ENCODE assay signal across 33 cellular contexts in genomic region chr14:42045393-42045792, GRCh38.
"Had no signal": no experiment of that assay in that cellular context is flagged by ENCODE, and none has a peak within 500 bp of the region (broad histone marks: within the 10 kb centered on the region; RNA-seq: fewer than 3 reads in every experiment).

No MANE protein-coding gene starts in this region.

- H3K4me1 ChIP-seq: adrenal gland, ascending aorta, breast epithelium, gastroesophageal sphincter, heart right ventricle had no signal

- H3K27ac Mint-ChIP-seq: activated CD4-positive, alpha-beta memory T cell treated with anti-CD3 and anti-CD28 coated beads, Interleukin-2, amount 10 ng/mL, durations not matched to agents 7 days and 5 days; activated CD4-positive, alpha-beta T cell treated with anti-CD3 and anti-CD28 coated beads, Interleukin-2, amount 10 ng/mL, durations not matched to agents 7 days and 5 days; activated naive CD8-positive, alpha-beta T cell; activated T-helper 17 cell treated with anti-CD3 and anti-CD28 coated beads, Interleukin-2, amount 50 U/mL, for 72 hours; brain; dendritic cell treated with granulocyte-macrophage colony-stimulating factor and Interleukin-4, amounts not matched to agents 40 ng/mL and 50 ng/mL, for 4 days; endodermal cell; WTC11 had no signal

- H3K9me3 ChIP-seq: adrenal gland, ascending aorta, gastroesophageal sphincter had no signal

- H2AFZ ChIP-seq: hepatocyte had no signal

- H3K36me3 Mint-ChIP-seq: activated naive CD8-positive, alpha-beta T cell; brain; WTC11 had no signal

- H3K4me1 Mint-ChIP-seq: activated CD4-positive, alpha-beta memory T cell treated with anti-CD3 and anti-CD28 coated beads, Interleukin-2, amount 10 ng/mL, durations not matched to agents 7 days and 5 days; activated CD4-positive, alpha-beta T cell treated with anti-CD3 and anti-CD28 coated beads, Interleukin-2, amount 10 ng/mL, durations not matched to agents 7 days and 5 days; activated T-helper 17 cell treated with anti-CD3 and anti-CD28 coated beads, Interleukin-2, amount 50 U/mL, for 72 hours; brain; endodermal cell had no signal

- H3K27me3 Mint-ChIP-seq: activated CD4-positive, alpha-beta memory T cell treated with anti-CD3 and anti-CD28 coated beads, Interleukin-2, amount 10 ng/mL, durations not matched to agents 7 days and 5 days; activated CD4-positive, alpha-beta T cell treated with anti-CD3 and anti-CD28 coated beads, Interleukin-2, amount 10 ng/mL, durations not matched to agents 7 days and 5 days; activated naive CD8-positive, alpha-beta T cell; activated T-helper 17 cell treated with anti-CD3 and anti-CD28 coated beads, Interleukin-2, amount 50 U/mL, for 72 hours; brain; dendritic cell treated with granulocyte-macrophage colony-stimulating factor and Interleukin-4, amounts not matched to agents 40 ng/mL and 50 ng/mL, for 4 days had no signal

- H3K27ac ChIP-seq: adrenal gland, ascending aorta, breast epithelium, cardiac muscle cell, coronary artery, dorsolateral prefrontal cortex, gastroesophageal sphincter, heart right ventricle, hepatocyte, VCaP had no signal

- ATAC-seq: activated T-cell treated with anti-CD3 and anti-CD28 coated beads, Interleukin-2, amount 50 U/mL, for 4 hours; activated T-helper 17 cell treated with anti-CD3 and anti-CD28 coated beads, Interleukin-2, amount 50 U/mL, for 72 hours; esophagus mucosa; gastroesophageal sphincter; heart right ventricle; WTC11 had no signal

- H3K9me3 Mint-ChIP-seq: activated T-cell treated with anti-CD3 and anti-CD28 coated beads, Interleukin-2, amount 50 U/mL, for 4 hours; dendritic cell treated with granulocyte-macrophage colony-stimulating factor and Interleukin-4, amounts not matched to agents 40 ng/mL and 50 ng/mL, for 4 days; endodermal cell; WTC11 had no signal

- H3K4me2 ChIP-seq: hepatocyte had no signal

- H3K4me3 ChIP-seq: adrenal gland, ascending aorta, breast epithelium, cardiac muscle cell, coronary artery, dorsolateral prefrontal cortex, gastroesophageal sphincter, heart right ventricle, hepatocyte had no signal

- H3K4me3 Mint-ChIP-seq: activated CD4-positive, alpha-beta memory T cell treated with anti-CD3 and anti-CD28 coated beads, Interleukin-2, amount 10 ng/mL, durations not matched to agents 7 days and 5 days; activated CD4-positive, alpha-beta T cell treated with anti-CD3 and anti-CD28 coated beads, Interleukin-2, amount 10 ng/mL, durations not matched to agents 7 days and 5 days; activated naive CD8-positive, alpha-beta T cell; activated T-cell treated with anti-CD3 and anti-CD28 coated beads, Interleukin-2, amount 50 U/mL, for 4 hours; activated T-helper 17 cell treated with anti-CD3 and anti-CD28 coated beads, Interleukin-2, amount 50 U/mL, for 72 hours; brain; dendritic cell treated with granulocyte-macrophage colony-stimulating factor and Interleukin-4, amounts not matched to agents 40 ng/mL and 50 ng/mL, for 4 days; endodermal cell; WTC11 had no signal

- H3K27me3 ChIP-seq: adrenal gland, ascending aorta, breast epithelium, cardiac muscle cell, dorsolateral prefrontal cortex, gastroesophageal sphincter, heart right ventricle, hepatocyte had no signal

- DNase-seq: activated CD4-positive, alpha-beta memory T cell treated with anti-CD3 and anti-CD28 coated beads, Interleukin-2, amount 10 ng/mL, durations not matched to agents 7 days and 5 days; activated CD4-positive, alpha-beta T cell treated with anti-CD3 and anti-CD28 coated beads for 1 hour; activated CD4-positive, alpha-beta T cell treated with anti-CD3 and anti-CD28 coated beads for 4 hours; activated CD4-positive, alpha-beta T cell treated with anti-CD3 and anti-CD28 coated beads, Interleukin-2, amount 10 ng/mL, durations not matched to agents 7 days and 5 days; activated CD4-positive, alpha-beta T cell treated with anti-CD3 and anti-CD28 coated beads, Interleukin-2, amount 50 U/mL, for 4 hours; activated CD8-positive, alpha-beta memory T cell treated with anti-CD3 and anti-CD28 coated beads for 24 hours; activated effector memory CD4-positive, alpha-beta T cell treated with Interleukin-2 at 50 U/mL for 16 hours; activated gamma-delta T cell treated with Interleukin-2 at 50 U/mL for 16 hours; activated naive CD4-positive, alpha-beta T cell treated with anti-CD3 and anti-CD28 coated beads, Interleukin-2, amount 50 U/mL, for 16 hours; activated naive CD4-positive, alpha-beta T cell treated with Interleukin-2 at 50 U/mL for 16 hours; activated T-cell treated with anti-CD3 and anti-CD28 coated beads, Interleukin-2, amount 50 U/mL, for 4 hours; adrenal gland; central memory CD4-positive, alpha-beta T cell; cerebellar nuclear complex; dorsolateral prefrontal cortex; effector memory CD4-positive, alpha-beta T cell; endodermal cell; foreskin melanocyte; heart right ventricle; T-helper 2 cell had no signal

- H3K36me3 ChIP-seq: adrenal gland, ascending aorta, breast epithelium, cardiac muscle cell, gastroesophageal sphincter, heart right ventricle had no signal

- H3K79me2 ChIP-seq: hepatocyte had no signal
